In genomic region chr9:19232830-19233194, GRCh38 we compare ENCODE assay signal across 8 cellular contexts. TPM values are rescaled to one million over a fixed set of nuclear protein-coding genes. Genes with fewer than 3 reads are reported as not detected.
DNase-seq lines count a peak whose midpoint lies in the region; ATAC-seq and TF ChIP-seq lines count a peak whose summit lies in the region.

No MANE protein-coding gene starts in this region.

- intact Hi-C loops in HCT116 (cut with micrococcal nuclease) = no loop called here

- H3K36me3 ChIP-seq in HCT116 (ENCODE audit: control insufficient read depth in 1 of 2, insufficient read depth in 2 of 2, low read length in 2 of 2) (no peaks in the 10 kb centered on the region), liver (ENCODE audit: control insufficient read depth in 4 of 4, insufficient read depth in 3 of 4, low read depth in 1 of 4, low read length in 3 of 4) (no peaks in the 10 kb centered on the region)

- CTCF ChIA-PET in HCT116 (lab: Charles Lee) = interaction anchor here (0.5 to 1.3 kb wide), 2 partner anchors 184 to 408 kb away, joined by 4 read pairs; partner anchors contain the start of gene RRAGA

- 5% methylated on average over 1 of the region's 1 CpG for whole genome bisulfite sequencing in liver

- 0 out of 2 replicates have a peak, but pooled peaks cover 4% of the 10 kb centered on the region for H4K20me1 ChIP-seq in HCT116 (ENCODE audit: insufficient read depth)

- TF ChIP-seq CTCF in HCT116 (IDR thresholded peaks at IDR 0.05 in 2 of 3, conservative IDR thresholded peaks at IDR 0.05 in 1 of 3; ENCODE audit: borderline replicate concordance in 1 of 3, insufficient read depth in 1 of 3, low read depth in 2 of 3, low read length in 2 of 3) (no peak), WI38 (IDR thresholded peaks at IDR 0.05; ENCODE audit: low read depth, low read length) (no peak), liver (IDR thresholded peaks at IDR 0.05; ENCODE audit: low read depth, low read length, missing input control) (peak; percentile 14)

- BruUV-seq in HCT116 (replicated peaks; lab: Mats Ljungman, UMichigan) = no TSS peak

- H3K27me3 ChIP-seq in HCT116 (ENCODE audit: insufficient read depth, low read length) = no peaks in the 10 kb centered on the region
- no peaks in the 10 kb centered on the region for H3K27me3 ChIP-seq in liver (ENCODE audit: control insufficient read depth in 4 of 4, insufficient read depth in 4 of 4, low read length in 3 of 4)

- RAD21 ChIA-PET in HCT116 (lab: Charles Lee; ENCODE audit: low non-redundant PET in 1 of 2, low total read pairs in 2 of 2, uncharacterized antibody in 2 of 2, unreplicated experiment in 2 of 2) = no interaction called here

- H3K27ac ChIP-seq in HCT116 (ENCODE audit: low read depth, low read length) (no peak overlapping the region), liver (ENCODE audit: low read depth in 1 of 2, low read length in 2 of 2) (peak overlapping the region in 1 of 2 donors; percentile 98)

- H3K9ac ChIP-seq in HCT116 (ENCODE audit: low read length) = no peak overlapping the region
- peak overlapping the region in 1 of 2 donors; percentile 90 for H3K9ac ChIP-seq in liver (ENCODE audit: low read depth in 1 of 2, low read length in 2 of 2)

- POLR2A ChIA-PET in HCT116 (lab: Charles Lee) = interaction anchor here (1.1 kb wide), 1 partner anchor 184 kb away, joined by 3 read pairs; the partner anchor contains the start of gene RRAGA

- DNase-seq in COR-L47 (lab: John Stamatoyannopoulos, UW) (peak; percentile 0), HCT116 (ENCODE audit: low read depth, low spot score) (no peak), ecto neural progenitor cell (ENCODE audit: low spot score) (no peak), NCI-H226 (no peak), GM19240 (ENCODE audit: insufficient read length, low spot score) (no peak)

- H3K9me3 ChIP-seq in HCT116 (ENCODE audit: control insufficient read depth in 1 of 2, insufficient read depth in 1 of 2, low read depth in 1 of 2, low read length in 2 of 2) (no peaks in the 10 kb centered on the region), liver (ENCODE audit: control insufficient read depth in 4 of 4, low read length in 3 of 4) (no peaks in the 10 kb centered on the region)

- H2AFZ ChIP-seq in HCT116 (ENCODE audit: low read depth, low read length, poor library complexity, severe bottlenecking) = no peak overlapping the region

- TF ChIP-seq POLR2A in HCT116 (IDR thresholded peaks at IDR 0.05; ENCODE audit: borderline replicate concordance, extremely low read depth, insufficient read depth, insufficient read length) = no peak

- H3K4me3 ChIP-seq in HCT116 (replicated peaks in 1 of 2; ENCODE audit: low read depth in 1 of 2, low read length in 2 of 2) = no peak overlapping the region
- peak overlapping the region; percentile 93 for H3K4me3 ChIP-seq in WI38 (ENCODE audit: low read depth, low read length)
- peak overlapping the region in 1 of 3 donors; percentile 99 for H3K4me3 ChIP-seq in liver (ENCODE audit: low read depth in 1 of 3, low read length in 3 of 3)

- H3K9me2 ChIP-seq in HCT116 (ENCODE audit: insufficient read depth) = no peaks in the 10 kb centered on the region

- H3K4me1 ChIP-seq in HCT116 (ENCODE audit: control insufficient read depth in 1 of 2, insufficient read depth in 2 of 2, low read length in 2 of 2) (peaks cover 15 to 42% of the 10 kb centered on the region in 2 experiments), liver (ENCODE audit: control insufficient read depth in 4 of 4, insufficient read depth in 4 of 4, low read length in 3 of 4) (peaks cover 2 to 21% (median 13%) of the 10 kb centered on the region in 4 donors)

- H3K79me2 ChIP-seq in HCT116 (ENCODE audit: insufficient read depth, low read length) = peaks cover 65% of the 10 kb centered on the region

- no peak for TF ChIP-seq RAD21 in HCT116 (IDR thresholded peaks at IDR 0.05; ENCODE audit: low read depth)
- peak; percentile 32 to 50 for TF ChIP-seq RAD21 in liver (IDR thresholded peaks at IDR 0.05)

- no peak for ATAC-seq in HCT116
- ATAC-seq in GM21423 (IDR thresholded peaks at IDR 0.05; ENCODE audit: unreplicated experiment) = no peak

- peak overlapping the region; percentile 95 for H3K4me2 ChIP-seq in HCT116 (ENCODE audit: low read length)

TF ChIP-seq in HCT116, 20 proteins besides CTCF, POLR2A, EP300 and RAD21:
- TF ChIP-seq, protein P1, sequence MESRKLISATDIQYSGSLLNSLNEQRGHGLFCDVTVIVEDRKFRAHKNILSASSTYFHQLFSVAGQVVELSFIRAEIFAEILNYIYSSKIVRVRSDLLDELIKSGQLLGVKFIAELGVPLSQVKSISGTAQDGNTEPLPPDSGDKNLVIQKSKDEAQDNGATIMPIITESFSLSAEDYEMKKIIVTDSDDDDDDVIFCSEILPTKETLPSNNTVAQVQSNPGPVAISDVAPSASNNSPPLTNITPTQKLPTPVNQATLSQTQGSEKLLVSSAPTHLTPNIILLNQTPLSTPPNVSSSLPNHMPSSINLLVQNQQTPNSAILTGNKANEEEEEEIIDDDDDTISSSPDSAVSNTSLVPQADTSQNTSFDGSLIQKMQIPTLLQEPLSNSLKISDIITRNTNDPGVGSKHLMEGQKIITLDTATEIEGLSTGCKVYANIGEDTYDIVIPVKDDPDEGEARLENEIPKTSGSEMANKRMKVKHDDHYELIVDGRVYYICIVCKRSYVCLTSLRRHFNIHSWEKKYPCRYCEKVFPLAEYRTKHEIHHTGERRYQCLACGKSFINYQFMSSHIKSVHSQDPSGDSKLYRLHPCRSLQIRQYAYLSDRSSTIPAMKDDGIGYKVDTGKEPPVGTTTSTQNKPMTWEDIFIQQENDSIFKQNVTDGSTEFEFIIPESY (IDR thresholded peaks at IDR 0.05; ENCODE audit: extremely low read depth, insufficient replicate concordance, low read length) = no peak
- TF ChIP-seq, protein P2, sequence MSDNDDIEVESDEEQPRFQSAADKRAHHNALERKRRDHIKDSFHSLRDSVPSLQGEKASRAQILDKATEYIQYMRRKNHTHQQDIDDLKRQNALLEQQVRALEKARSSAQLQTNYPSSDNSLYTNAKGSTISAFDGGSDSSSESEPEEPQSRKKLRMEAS (IDR thresholded peaks at IDR 0.05) = no peak
- TF ChIP-seq EGR1 (IDR thresholded peaks at IDR 0.05; ENCODE audit: low read depth) (no peak), FOSL1 (IDR thresholded peaks at IDR 0.05; ENCODE audit: low read depth) (no peak), ZFX (IDR thresholded peaks at IDR 0.05) (no peak), EZH2 (IDR thresholded peaks at IDR 0.05) (no peak), YY1 (IDR thresholded peaks at IDR 0.05; ENCODE audit: extremely low read depth, insufficient replicate concordance, low read depth, low read length) (no peak), CBX3 (IDR thresholded peaks at IDR 0.05; ENCODE audit: low read depth) (no peak), ELF1 (IDR thresholded peaks at IDR 0.05; ENCODE audit: borderline replicate concordance, low read depth) (no peak), TCF7L2 (IDR thresholded peaks at IDR 0.05; ENCODE audit: borderline replicate concordance, extremely low read depth, insufficient read depth, insufficient read length) (no peak), SIN3A (IDR thresholded peaks at IDR 0.05; ENCODE audit: low read depth) (no peak), POLR2AphosphoS5 (IDR thresholded peaks at IDR 0.05; ENCODE audit: low read depth, low read length) (no peak), JUND (IDR thresholded peaks at IDR 0.05) (no peak), SP1 (IDR thresholded peaks at IDR 0.05; ENCODE audit: low read depth) (no peak), SRF (IDR thresholded peaks at IDR 0.05; ENCODE audit: low read depth) (no peak), CEBPB (IDR thresholded peaks at IDR 0.05; ENCODE audit: low read depth) (no peak)

TF ChIP-seq in liver, 16 proteins besides CTCF, POLR2A, EP300 and RAD21 (continues in another document):
- TF ChIP-seq, protein P3, sequence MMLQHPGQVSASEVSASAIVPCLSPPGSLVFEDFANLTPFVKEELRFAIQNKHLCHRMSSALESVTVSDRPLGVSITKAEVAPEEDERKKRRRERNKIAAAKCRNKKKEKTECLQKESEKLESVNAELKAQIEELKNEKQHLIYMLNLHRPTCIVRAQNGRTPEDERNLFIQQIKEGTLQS (IDR thresholded peaks at IDR 0.05) = no peak
- no peak for TF ChIP-seq YY1 (IDR thresholded peaks at IDR 0.05)
- no peak for TF ChIP-seq FOXA1 (IDR thresholded peaks at IDR 0.05)
- no peak for TF ChIP-seq NR2F2 (IDR thresholded peaks at IDR 0.05)
- no peak for TF ChIP-seq HNF4A (conservative IDR thresholded peaks at IDR 0.05)
- TF ChIP-seq, protein P2 (IDR thresholded peaks at IDR 0.05) = no peak
- TF ChIP-seq EGR1 (IDR thresholded peaks at IDR 0.05; ENCODE audit: low read depth in 2 of 2) = no peak
- no peak for TF ChIP-seq GABPA (IDR thresholded peaks at IDR 0.05 in 1 of 2, conservative IDR thresholded peaks at IDR 0.05 in 1 of 2)
- TF ChIP-seq REST (IDR thresholded peaks at IDR 0.05) = no peak
- TF ChIP-seq RXRA (IDR thresholded peaks at IDR 0.05) = no peak
- no peak for TF ChIP-seq FOXA2 (IDR thresholded peaks at IDR 0.05)
- TF ChIP-seq SP1 (IDR thresholded peaks at IDR 0.05) = no peak

RNA-seq across cellular contexts. Expression of gene DENND4C, which starts 2.3 kb away (rescaled TPM):
- total RNA-seq in HCT116 (2021; ENCODE audit: unreplicated experiment) (20.9 TPM), liver (10 to 100 TPM; 20.5 to 54.9 TPM)
- 5.2 and 7.1 TPM in 2 replicates for polyA plus RNA-seq in HCT116 (2012)
- polyA plus RNA-seq in liver = 1 to 10 TPM; 6.9 to 9.1 TPM
